ENCODE assay signal across 18 cellular contexts in the genomic region with DNA sequence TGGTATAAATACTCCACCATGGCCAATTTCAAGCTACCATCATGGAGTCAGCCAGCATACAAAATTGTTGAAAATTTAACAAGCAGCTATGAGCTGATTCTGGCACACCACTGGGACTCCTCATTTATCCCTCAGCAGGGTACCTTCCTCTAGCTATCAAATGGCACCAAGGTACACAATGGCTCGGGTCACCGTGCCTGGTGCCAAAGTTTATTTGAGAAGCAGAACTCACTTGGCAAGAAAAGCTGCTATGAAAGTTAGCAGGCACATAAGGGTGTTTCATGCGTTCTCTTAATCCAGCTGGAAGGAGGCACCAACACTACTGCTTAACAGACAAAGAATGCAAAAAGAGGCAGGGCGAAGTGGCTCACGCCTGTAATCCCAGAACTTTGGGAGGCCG. TPM values are rescaled to one million over a fixed set of nuclear protein-coding genes. Genes with fewer than 3 reads are reported as not detected.
DNase-seq lines count a peak whose midpoint lies in the region; ATAC-seq and TF ChIP-seq lines count a peak whose summit lies in the region.
"Had no signal": no experiment of that assay in that cellular context is flagged by ENCODE, and none has a peak within 500 bp of the region (broad histone marks: within the 10 kb centered on the region; RNA-seq: fewer than 3 reads in every experiment).

No MANE protein-coding gene starts in this region.

- no peaks in the 10 kb centered on the region for H3K27me3 Mint-ChIP-seq in activated T-cell treated with anti-CD3 and anti-CD28 coated beads, Interleukin-2, amount 50 U/mL, for 4 hours (ENCODE audit: low read depth)
- H3K27me3 Mint-ChIP-seq in activated T-helper 17 cell treated with anti-CD3 and anti-CD28 coated beads, Interleukin-2, amount 50 U/mL, for 72 hours = no peaks in the 10 kb centered on the region
- H3K27me3 Mint-ChIP-seq in stimulated activated memory B cell treated with anti-CD40 and anti-IgM and Interleukin-4, amounts not matched to agents 10 μg/mL and 1 μg/mL and 100 μg/mL, for 72 hours = no peaks in the 10 kb centered on the region

- H3K4me1 Mint-ChIP-seq in activated T-cell treated with anti-CD3 and anti-CD28 coated beads, Interleukin-2, amount 50 U/mL, for 4 hours (ENCODE audit: low read depth) = peaks cover 70% of the 10 kb centered on the region
- peaks cover 49% of the 10 kb centered on the region for H3K4me1 Mint-ChIP-seq in activated T-helper 17 cell treated with anti-CD3 and anti-CD28 coated beads, Interleukin-2, amount 50 U/mL, for 72 hours
- H3K4me1 Mint-ChIP-seq in stimulated activated memory B cell treated with anti-CD40 and anti-IgM and Interleukin-4, amounts not matched to agents 10 μg/mL and 1 μg/mL and 100 μg/mL, for 72 hours = peaks cover 55% of the 10 kb centered on the region

- peak overlapping the region; percentile 41 for H3K4me3 Mint-ChIP-seq in activated T-cell treated with anti-CD3 and anti-CD28 coated beads, Interleukin-2, amount 50 U/mL, for 4 hours
- H3K4me3 Mint-ChIP-seq in activated T-helper 17 cell treated with anti-CD3 and anti-CD28 coated beads, Interleukin-2, amount 50 U/mL, for 72 hours = peak overlapping the region; percentile 87
- H3K4me3 Mint-ChIP-seq in stimulated activated memory B cell treated with anti-CD40 and anti-IgM and Interleukin-4, amounts not matched to agents 10 μg/mL and 1 μg/mL and 100 μg/mL, for 72 hours = no peak overlapping the region

- DNase-seq in activated T-cell treated with anti-CD3 and anti-CD28 coated beads, Interleukin-2, amount 50 U/mL, for 4 hours = no peak
- DNase-seq in activated T-cell treated with anti-CD3 and anti-CD28 coated beads, Interleukin-2, amount 50 U/mL, for 48 hours = no peak
- DNase-seq in LNCaP clone FGC (ENCODE audit: low read depth) (peak; percentile 97), HK-2 (ENCODE audit: unreplicated experiment) (no peak), DMS114 treated with DMSO at 0.1 percent for 48 hours (lab: John Stamatoyannopoulos, UW; ENCODE audit: unreplicated experiment) (no peak)
- DNase-seq: foreskin keratinocyte; kidney glomerular epithelial cell; NCI-H510A; stimulated activated CD4-positive, alpha-beta T cell treated with anti-CD3 and anti-CD28 coated beads, Interleukin-1b, Interleukin-23, amount 100 ng/mL, for 48 hours; T1000 had no signal

- H3K4me3 ChIP-seq in LNCaP clone FGC (ENCODE audit: low read depth, low read length) = no peak overlapping the region
- H3K4me3 ChIP-seq: BLaER1, HAP-1 had no signal

- H3K27ac Mint-ChIP-seq in activated T-helper 17 cell treated with anti-CD3 and anti-CD28 coated beads, Interleukin-2, amount 50 U/mL, for 72 hours = peak overlapping the region; percentile 79
- H3K27ac Mint-ChIP-seq in stimulated activated memory B cell treated with anti-CD40 and anti-IgM and Interleukin-4, amounts not matched to agents 10 μg/mL and 1 μg/mL and 100 μg/mL, for 72 hours = peak overlapping the region; percentile 73

- TF ChIP-seq CTCF in LNCaP clone FGC (IDR thresholded peaks at IDR 0.05; ENCODE audit: control insufficient read depth, extremely low read depth, insufficient read depth) = no peak

- H3K36me3 Mint-ChIP-seq in activated T-cell treated with anti-CD3 and anti-CD28 coated beads, Interleukin-2, amount 50 U/mL, for 4 hours (ENCODE audit: insufficient read depth) = peaks cover 56% of the 10 kb centered on the region
- H3K36me3 Mint-ChIP-seq in activated T-helper 17 cell treated with anti-CD3 and anti-CD28 coated beads, Interleukin-2, amount 50 U/mL, for 72 hours (ENCODE audit: low read depth) = peaks cover 84% of the 10 kb centered on the region
- peaks cover 63% of the 10 kb centered on the region for H3K36me3 Mint-ChIP-seq in stimulated activated memory B cell treated with anti-CD40 and anti-IgM and Interleukin-4, amounts not matched to agents 10 μg/mL and 1 μg/mL and 100 μg/mL, for 72 hours

- H3K9me3 Mint-ChIP-seq in activated T-cell treated with anti-CD3 and anti-CD28 coated beads, Interleukin-2, amount 50 U/mL, for 4 hours = no peaks in the 10 kb centered on the region
- no peaks in the 10 kb centered on the region for H3K9me3 Mint-ChIP-seq in activated T-helper 17 cell treated with anti-CD3 and anti-CD28 coated beads, Interleukin-2, amount 50 U/mL, for 72 hours
- peaks cover 4% of the 10 kb centered on the region for H3K9me3 Mint-ChIP-seq in stimulated activated memory B cell treated with anti-CD40 and anti-IgM and Interleukin-4, amounts not matched to agents 10 μg/mL and 1 μg/mL and 100 μg/mL, for 72 hours

- ATAC-seq in activated T-cell treated with anti-CD3 and anti-CD28 coated beads, Interleukin-2, amount 50 U/mL, for 4 hours = no peak
- ATAC-seq in activated T-helper 17 cell treated with anti-CD3 and anti-CD28 coated beads, Interleukin-2, amount 50 U/mL, for 72 hours (replicated peaks) = no peak
- ATAC-seq in stimulated activated memory B cell treated with anti-CD40 and anti-IgM and Interleukin-4, amounts not matched to agents 10 μg/mL and 1 μg/mL and 100 μg/mL, for 72 hours = no peak
- no peak for ATAC-seq in GM19324 (IDR thresholded peaks at IDR 0.05; ENCODE audit: low FRiP score, unreplicated experiment)
- ATAC-seq: foreskin keratinocyte had no signal

RNA-seq across cellular contexts. Expression of gene IKZF3, which starts 51.6 kb away (rescaled TPM):
- total RNA-seq in activated T-cell treated with anti-CD3 and anti-CD28 coated beads, Interleukin-2, amount 50 U/mL, for 4 hours = 100 to 1,000 TPM in 1 of 3 donors, 10 to 100 TPM in 2; 82.3 to 106 (median 91.6) TPM
- 100 to 1,000 TPM in 1 of 2 donors, 10 to 100 TPM in 1; 55.0 to 119 TPM for total RNA-seq in activated T-helper 17 cell treated with anti-CD3 and anti-CD28 coated beads, Interleukin-2, amount 50 U/mL, for 72 hours
- total RNA-seq: dermis microvascular lymphatic vessel endothelial cell, M059J, pulmonary artery endothelial cell had no signal

RNA-seq across cellular contexts. Expression of gene ZPBP2, which starts 55.5 kb away (rescaled TPM):
- under 1 TPM in 2 of 3 donors, not detected in 1; 0.16 to 0.28 TPM for total RNA-seq in activated T-cell treated with anti-CD3 and anti-CD28 coated beads, Interleukin-2, amount 50 U/mL, for 4 hours
- under 1 TPM; 0.53 to 0.67 TPM for total RNA-seq in activated T-helper 17 cell treated with anti-CD3 and anti-CD28 coated beads, Interleukin-2, amount 50 U/mL, for 72 hours
- total RNA-seq: dermis microvascular lymphatic vessel endothelial cell, foreskin keratinocyte, M059J, pulmonary artery endothelial cell had no signal
